In the genomic region with DNA sequence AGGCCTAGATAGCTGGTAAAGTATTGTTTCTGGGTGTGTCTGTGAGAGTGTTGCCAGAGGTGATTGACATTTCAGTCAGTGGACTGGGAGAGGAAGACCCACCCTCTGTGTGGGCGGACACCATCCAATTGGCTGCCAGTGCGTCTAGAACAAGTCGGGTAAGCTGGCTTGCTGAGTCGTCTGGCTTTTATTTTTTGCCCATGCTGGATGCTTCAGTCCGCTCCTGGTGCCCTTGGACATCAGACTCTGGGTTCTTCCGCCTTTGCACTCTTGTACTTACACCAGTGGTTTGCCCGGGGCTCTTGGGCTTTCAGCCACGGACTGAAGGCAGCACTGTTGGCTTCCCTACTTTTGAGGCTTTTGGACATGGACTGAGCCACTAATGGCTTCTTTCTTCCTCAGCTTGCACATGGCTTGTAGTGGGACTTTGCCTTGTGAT, we compare ENCODE assay signal across 20 cellular contexts. TPM values are rescaled to one million over a fixed set of nuclear protein-coding genes. Genes with fewer than 3 reads are reported as not detected.
DNase-seq lines count a peak whose midpoint lies in the region; ATAC-seq and TF ChIP-seq lines count a peak whose summit lies in the region.
"Had no signal": no experiment of that assay in that cellular context is flagged by ENCODE, and none has a peak within 500 bp of the region (broad histone marks: within the 10 kb centered on the region; RNA-seq: fewer than 3 reads in every experiment).

No MANE protein-coding gene starts in this region.

- peaks cover 43% of the 10 kb centered on the region for H3K4me1 Mint-ChIP-seq in WTC11
- H3K4me1 Mint-ChIP-seq in activated T-helper 17 cell treated with anti-CD3 and anti-CD28 coated beads, Interleukin-2, amount 50 U/mL, for 72 hours = peaks cover 5% of the 10 kb centered on the region
- H3K4me1 Mint-ChIP-seq: activated naive CD4-positive, alpha-beta T cell treated with anti-CD3 and anti-CD28 coated beads, Interleukin-2, amount 10 ng/mL, durations not matched to agents 7 days and 5 days had no signal

- no peak for TF ChIP-seq CTCF in WTC11 (IDR thresholded peaks at IDR 0.05)

- no peaks in the 10 kb centered on the region for H3K27me3 ChIP-seq in iPS-18a (ENCODE audit: control insufficient read depth, insufficient read depth, low read length)
- H3K27me3 ChIP-seq: body of pancreas, left lung had no signal

- ATAC-seq in WTC11 (peak; percentile 91), GM21529 (IDR thresholded peaks at IDR 0.05; ENCODE audit: unreplicated experiment) (no peak)
- no peak for ATAC-seq in activated T-helper 17 cell treated with anti-CD3 and anti-CD28 coated beads, Interleukin-2, amount 50 U/mL, for 72 hours (replicated peaks)
- ATAC-seq: body of pancreas; left lung; stimulated activated naive B cell treated with anti-CD40 and anti-IgM and Interleukin-4, amounts not matched to agents 10 μg/mL and 1 μg/mL and 100 μg/mL, for 72 hours had no signal

- H3K4me3 ChIP-seq in iPS-18a (ENCODE audit: low read length) = peak overlapping the region; percentile 31
- H3K4me3 ChIP-seq: body of pancreas, left lung had no signal

- no peaks in the 10 kb centered on the region for H3K27me3 Mint-ChIP-seq in WTC11 (ENCODE audit: low read depth)
- H3K27me3 Mint-ChIP-seq in activated T-helper 17 cell treated with anti-CD3 and anti-CD28 coated beads, Interleukin-2, amount 50 U/mL, for 72 hours = no peaks in the 10 kb centered on the region
- H3K27me3 Mint-ChIP-seq: activated naive CD4-positive, alpha-beta T cell treated with anti-CD3 and anti-CD28 coated beads, Interleukin-2, amount 10 ng/mL, durations not matched to agents 7 days and 5 days; dendritic cell treated with granulocyte-macrophage colony-stimulating factor and Interleukin-4, amounts not matched to agents 40 ng/mL and 50 ng/mL, for 4 days; stimulated activated naive B cell treated with anti-CD40 and anti-IgM and Interleukin-4, amounts not matched to agents 10 μg/mL and 1 μg/mL and 100 μg/mL, for 72 hours had no signal

- peak overlapping the region; percentile 53 for H3K9ac ChIP-seq in iPS-18a (ENCODE audit: low read length)
- H3K9ac ChIP-seq: parathyroid adenoma had no signal

- POLR2A ChIA-PET in HEK293T (lab: Yijun Ruan, JAX) (no interaction called here), WTC11 (lab: Charles Lee) (no interaction called here)

- no peaks in the 10 kb centered on the region for H3K36me3 ChIP-seq in iPS-18a (ENCODE audit: control insufficient read depth, low read depth, low read length)
- H3K36me3 ChIP-seq: left lung, WERI-Rb-1 had no signal

- H3K9me3 Mint-ChIP-seq in WTC11 = 0 out of 2 replicates have a peak, but pooled peaks cover 4% of the 10 kb centered on the region
- H3K9me3 Mint-ChIP-seq in activated T-helper 17 cell treated with anti-CD3 and anti-CD28 coated beads, Interleukin-2, amount 50 U/mL, for 72 hours = no peaks in the 10 kb centered on the region
- H3K9me3 Mint-ChIP-seq: activated naive CD4-positive, alpha-beta T cell treated with anti-CD3 and anti-CD28 coated beads, Interleukin-2, amount 10 ng/mL, durations not matched to agents 7 days and 5 days; dendritic cell treated with granulocyte-macrophage colony-stimulating factor and Interleukin-4, amounts not matched to agents 40 ng/mL and 50 ng/mL, for 4 days had no signal

- no peak overlapping the region for H3K27ac ChIP-seq in iPS-18a (ENCODE audit: low read length)
- H3K27ac ChIP-seq: body of pancreas, left lung, parathyroid adenoma, skin epidermis, WERI-Rb-1 had no signal

- no peaks in the 10 kb centered on the region for H3K9me3 ChIP-seq in iPS-18a (ENCODE audit: control insufficient read depth, low read depth, low read length)
- H3K9me3 ChIP-seq: body of pancreas, left lung had no signal

- peak overlapping the region; percentile 20; the same call in 1 of the 2 replicates for H3K4me3 Mint-ChIP-seq in WTC11
- no peak overlapping the region for H3K4me3 Mint-ChIP-seq in activated T-helper 17 cell treated with anti-CD3 and anti-CD28 coated beads, Interleukin-2, amount 50 U/mL, for 72 hours
- H3K4me3 Mint-ChIP-seq: activated naive CD4-positive, alpha-beta T cell treated with anti-CD3 and anti-CD28 coated beads, Interleukin-2, amount 10 ng/mL, durations not matched to agents 7 days and 5 days; dendritic cell treated with granulocyte-macrophage colony-stimulating factor and Interleukin-4, amounts not matched to agents 40 ng/mL and 50 ng/mL, for 4 days; stimulated activated naive B cell treated with anti-CD40 and anti-IgM and Interleukin-4, amounts not matched to agents 10 μg/mL and 1 μg/mL and 100 μg/mL, for 72 hours had no signal

- CTCF ChIA-PET in HEK293T (lab: Yijun Ruan, JAX) (no interaction called here), WTC11 (lab: Charles Lee) (interaction anchor here (1.2 to 1.5 kb wide), 2 partner anchors 60 to 85 kb away, joined by 3 to 6 read pairs; a partner anchor contains a TSS)

- DNase-seq in Caki2 (ENCODE audit: low read depth) = peak; percentile 69
- peak; percentile 31 for DNase-seq in HEK293T (ENCODE audit: extremely low spot score)
- peak; percentile 61 for DNase-seq in WTC11 (ENCODE audit: low spot score)
- no peak for DNase-seq in inferior parietal cortex (ENCODE audit: extremely low spot score)
- DNase-seq in CD1c-positive myeloid dendritic cell (ENCODE audit: extremely low spot score) = no peak
- DNase-seq: activated naive CD4-positive, alpha-beta T cell treated with anti-CD3 and anti-CD28 coated beads, Interleukin-2, amount 10 ng/mL, durations not matched to agents 7 days and 5 days; body of pancreas; Calu3; Karpas-422; left lung; NCI-H1417 treated with DMSO at 0.1 percent for 48 hours; NCI-H446; stimulated activated naive B cell treated with anti-CD40 and anti-IgM and Interleukin-4, amounts not matched to agents 10 μg/mL and 1 μg/mL and 100 μg/mL, for 72 hours; WERI-Rb-1 had no signal

- peak overlapping the region; percentile 74; the same call in 1 of the 2 replicates for H3K27ac Mint-ChIP-seq in WTC11
- no peak overlapping the region for H3K27ac Mint-ChIP-seq in activated T-helper 17 cell treated with anti-CD3 and anti-CD28 coated beads, Interleukin-2, amount 50 U/mL, for 72 hours
- H3K27ac Mint-ChIP-seq: activated naive CD4-positive, alpha-beta T cell treated with anti-CD3 and anti-CD28 coated beads, Interleukin-2, amount 10 ng/mL, durations not matched to agents 7 days and 5 days; dendritic cell treated with granulocyte-macrophage colony-stimulating factor and Interleukin-4, amounts not matched to agents 40 ng/mL and 50 ng/mL, for 4 days; stimulated activated naive B cell treated with anti-CD40 and anti-IgM and Interleukin-4, amounts not matched to agents 10 μg/mL and 1 μg/mL and 100 μg/mL, for 72 hours had no signal

- in situ Hi-C loops in Caki2 (cut with HindIII; ENCODE audit: low pct_unique_long_range_greater_than_20kb, low sequenced_read_pairs) = no loop called here

- no peaks in the 10 kb centered on the region for H3K36me3 Mint-ChIP-seq in WTC11
- H3K36me3 Mint-ChIP-seq in activated T-helper 17 cell treated with anti-CD3 and anti-CD28 coated beads, Interleukin-2, amount 50 U/mL, for 72 hours (ENCODE audit: low read depth) = peaks cover 8% of the 10 kb centered on the region

- peaks cover 12% of the 10 kb centered on the region for H3K4me1 ChIP-seq in iPS-18a (ENCODE audit: control insufficient read depth, low read depth, low read length)
- H3K4me1 ChIP-seq: body of pancreas, left lung had no signal

TF ChIP-seq in HEK293T, 16 proteins besides CTCF, POLR2A, EP300 and RAD21:
- TF ChIP-seq, protein P1, sequence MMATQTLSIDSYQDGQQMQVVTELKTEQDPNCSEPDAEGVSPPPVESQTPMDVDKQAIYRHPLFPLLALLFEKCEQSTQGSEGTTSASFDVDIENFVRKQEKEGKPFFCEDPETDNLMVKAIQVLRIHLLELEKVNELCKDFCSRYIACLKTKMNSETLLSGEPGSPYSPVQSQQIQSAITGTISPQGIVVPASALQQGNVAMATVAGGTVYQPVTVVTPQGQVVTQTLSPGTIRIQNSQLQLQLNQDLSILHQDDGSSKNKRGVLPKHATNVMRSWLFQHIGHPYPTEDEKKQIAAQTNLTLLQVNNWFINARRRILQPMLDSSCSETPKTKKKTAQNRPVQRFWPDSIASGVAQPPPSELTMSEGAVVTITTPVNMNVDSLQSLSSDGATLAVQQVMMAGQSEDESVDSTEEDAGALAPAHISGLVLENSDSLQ (IDR thresholded peaks at IDR 0.05) = peak; percentile 84
- TF ChIP-seq HDGF (IDR thresholded peaks at IDR 0.05; ENCODE audit: borderline replicate concordance) = no peak

TF ChIP-seq in WTC11, 78 proteins besides CTCF, POLR2A, EP300 and RAD21:
- no peak for TF ChIP-seq GABPB1 (CRISPR knock-in tag; IDR thresholded peaks at IDR 0.05)
- peak; percentile 55; the same call in 1 of the 2 replicates for TF ChIP-seq NFYB (CRISPR knock-in tag; conservative IDR thresholded peaks at IDR 0.05; ENCODE audit: low read depth)
TF ChIP-seq in WTC11: peak in this region for 1.

RNA-seq across cellular contexts. Expression of a gene that starts 24.3 kb away (rescaled TPM):
- total RNA-seq in Caki2 (2014; rRNA removed; shearing (Covaris generic); ENCODE audit: low replicate concordance) = 20.2 and 20.3 TPM in 2 replicates
- 26.7 to 32.5 TPM (median 28.5 TPM) in 3 replicates for total RNA-seq in WTC11 (2021)
- total RNA-seq in activated T-helper 17 cell treated with anti-CD3 and anti-CD28 coated beads, Interleukin-2, amount 50 U/mL, for 72 hours = 10 to 100 TPM; 21.6 to 30.2 TPM

RNA-seq across cellular contexts. Expression of a gene that starts 59.6 kb away (rescaled TPM):
- total RNA-seq in Caki2 (2014; rRNA removed; shearing (Covaris generic); ENCODE audit: low replicate concordance) = not detected in 2 replicates
- 0.98 to 2.5 TPM (median 2.2 TPM) in 3 replicates for total RNA-seq in WTC11 (2021)
- total RNA-seq in activated T-helper 17 cell treated with anti-CD3 and anti-CD28 coated beads, Interleukin-2, amount 50 U/mL, for 72 hours = not detected
- total RNA-seq: Calu3, left lung had no signal

Comparison
In these comparisons a context has a peak if more than half of its experiments do, and no peak if none do; other contexts are left out.
1. DNase-seq: peak in Caki2 (single experiment), HEK293T (single experiment) and WTC11 (single experiment); none in inferior parietal cortex (single experiment) and CD1c-positive myeloid dendritic cell (single experiment).